Comparison of ENCODE assay signal across 10 cellular contexts in the genomic region with DNA sequence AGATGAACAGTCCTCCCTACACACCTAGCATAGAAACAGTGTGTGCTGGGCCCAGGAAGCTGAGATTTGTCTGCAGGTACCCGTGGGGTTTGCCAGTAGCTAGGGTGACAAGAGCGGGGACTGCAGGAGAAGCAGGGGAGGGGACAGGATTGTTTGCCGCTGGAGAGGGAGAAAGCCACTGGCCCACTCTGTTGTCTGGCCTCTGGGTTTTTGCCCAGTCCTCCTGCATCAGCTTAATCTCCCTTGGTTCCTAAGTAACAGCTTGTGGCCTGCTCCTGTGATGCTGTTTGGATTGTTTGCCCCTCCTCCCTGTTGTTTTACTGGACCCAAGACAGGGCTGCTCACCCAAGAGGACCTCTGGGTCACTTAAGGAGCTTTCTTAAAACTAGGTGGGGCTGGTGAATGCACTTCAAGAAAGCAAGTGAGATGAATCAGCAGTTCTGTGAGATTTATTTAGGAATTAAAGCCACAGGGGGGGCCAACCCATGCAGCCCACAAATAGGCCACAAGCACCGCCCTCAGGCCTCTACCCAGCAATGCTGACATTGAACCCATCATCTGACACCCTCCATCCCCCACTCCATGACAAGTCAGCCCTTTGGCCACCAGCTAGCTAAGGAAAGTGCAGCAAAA.
DNase-seq lines count a peak whose midpoint lies in the region; ATAC-seq and TF ChIP-seq lines count a peak whose summit lies in the region.
"Had no signal": no experiment of that assay in that cellular context is flagged by ENCODE, and none has a peak within 500 bp of the region (broad histone marks: within the 10 kb centered on the region; RNA-seq: fewer than 3 reads in every experiment).

No MANE protein-coding gene starts in this region.

- no peaks in the 10 kb centered on the region for H3K27me3 Mint-ChIP-seq in CD4-positive, alpha-beta memory T cell
- H3K27me3 Mint-ChIP-seq: activated naive CD8-positive, alpha-beta T cell treated with anti-CD3 and anti-CD28 coated beads, Interleukin-2, amount 10 ng/mL, durations not matched to agents 7 days and 5 days had no signal

- H3K4me3 ChIP-seq in SJSA1 (no peak overlapping the region), heart left ventricle (no peak overlapping the region), thyroid gland (replicated peaks in 1 of 3) (no peak overlapping the region), lower leg skin (ENCODE audit: low read depth, poor library complexity, severe bottlenecking) (no peak overlapping the region)
- no peak overlapping the region for H3K4me3 ChIP-seq in CD4-positive, alpha-beta memory T cell (ENCODE audit: low read length in 2 of 2)

- H3K27ac ChIP-seq in SJSA1: peak overlapping the region; percentile 73
- peak overlapping the region in 8 of 12 donors; percentile 11 to 68 (median 44) for H3K27ac ChIP-seq in heart left ventricle
- peak overlapping the region; percentile 1 to 46 (median 45) for H3K27ac ChIP-seq in thyroid gland
- no peak overlapping the region for H3K27ac ChIP-seq in CD4-positive, alpha-beta memory T cell (ENCODE audit: low read depth, low read length)
- H3K27ac ChIP-seq: HL-60 had no signal

- peaks cover 0 to 5% of the 10 kb centered on the region in 2 donors for H3K36me3 Mint-ChIP-seq in CD4-positive, alpha-beta memory T cell
- H3K36me3 Mint-ChIP-seq: activated naive CD8-positive, alpha-beta T cell treated with anti-CD3 and anti-CD28 coated beads, Interleukin-2, amount 10 ng/mL, durations not matched to agents 7 days and 5 days had no signal

- H3K27me3 ChIP-seq in SJSA1 (replicated peaks) (no peaks in the 10 kb centered on the region), heart left ventricle (no peaks in the 10 kb centered on the region), thyroid gland (no peaks in the 10 kb centered on the region)
- H3K27me3 ChIP-seq in CD4-positive, alpha-beta memory T cell (ENCODE audit: insufficient read depth, low read length): no peaks in the 10 kb centered on the region

- TF ChIP-seq CTCF in heart left ventricle (IDR thresholded peaks at IDR 0.05) (no peak), thyroid gland (IDR thresholded peaks at IDR 0.05) (no peak), lower leg skin (IDR thresholded peaks at IDR 0.05) (no peak)

- H3K36me3 ChIP-seq in SJSA1 (no peaks in the 10 kb centered on the region), heart left ventricle (no peaks in the 10 kb centered on the region), thyroid gland (no peaks in the 10 kb centered on the region)
- H3K36me3 ChIP-seq in CD4-positive, alpha-beta memory T cell (ENCODE audit: insufficient read depth, low read length): no peaks in the 10 kb centered on the region

- CTCF ChIA-PET in CD4-positive, alpha-beta memory T cell (lab: Charles Lee; ENCODE audit: partially characterized antibody): no interaction called here

- H3K9me3 ChIP-seq in SJSA1 (replicated peaks) (no peaks in the 10 kb centered on the region), heart left ventricle (no peaks in the 10 kb centered on the region), thyroid gland (no peaks in the 10 kb centered on the region)
- H3K9me3 ChIP-seq in CD4-positive, alpha-beta memory T cell (ENCODE audit: control insufficient read depth in 1 of 2, low read length in 2 of 2): no peaks in the 10 kb centered on the region

- H3K4me1 ChIP-seq in SJSA1 (replicated peaks): peaks cover 46% of the 10 kb centered on the region
- H3K4me1 ChIP-seq in heart left ventricle: peaks cover 0 to 20% (median 6%) of the 10 kb centered on the region in 12 donors
- H3K4me1 ChIP-seq in thyroid gland: peaks cover 18 to 30% of the 10 kb centered on the region in 2 donors
- no peaks in the 10 kb centered on the region for H3K4me1 ChIP-seq in CD4-positive, alpha-beta memory T cell (ENCODE audit: insufficient read depth, low read length)

- H3K4me1 Mint-ChIP-seq in CD4-positive, alpha-beta memory T cell: no peaks in the 10 kb centered on the region

- no peak overlapping the region for H3K4me3 Mint-ChIP-seq in CD4-positive, alpha-beta memory T cell
- H3K4me3 Mint-ChIP-seq: activated naive CD8-positive, alpha-beta T cell treated with anti-CD3 and anti-CD28 coated beads, Interleukin-2, amount 10 ng/mL, durations not matched to agents 7 days and 5 days had no signal

- H3K27ac Mint-ChIP-seq in CD4-positive, alpha-beta memory T cell: peak overlapping the region in 1 of 7 donors; percentile 51
- H3K27ac Mint-ChIP-seq: activated naive CD8-positive, alpha-beta T cell treated with anti-CD3 and anti-CD28 coated beads, Interleukin-2, amount 10 ng/mL, durations not matched to agents 7 days and 5 days had no signal

- intact Hi-C loops in heart left ventricle (cut with DNase I) (loop anchor here in 5 of 10 donors (5.0 to 10.0 kb wide), 6 partner anchors 143 to 1385 kb away; a partner anchor contains a TSS), thyroid gland (cut with DNase I) (loop anchor here (10.0 kb wide), 1 partner anchor 385 kb away; no protein-coding TSS in a partner anchor), posterior vena cava (cut with DNase I) (no loop called here), lower leg skin (cut with DNase I; ENCODE audit: low total_unique reads) (loop anchor here (10.0 kb wide), 1 partner anchor 395 kb away; no protein-coding TSS in a partner anchor)
- intact Hi-C loops in CD4-positive, alpha-beta memory T cell (cut with micrococcal nuclease): loop anchor here (10.0 kb wide), 2 partner anchors 165 to 255 kb away; a partner anchor contains a TSS

- 52 to 64% (median 59%) methylated on average over 4 of the region's 4 CpGs for WGBS in heart left ventricle, 4 donors
- WGBS in thyroid gland, 2 donors: 62 to 74% methylated on average over 4 of the region's 4 CpGs
- 66 to 80% methylated on average over 4 of the region's 4 CpGs for WGBS in lower leg skin, 2 donors

- no peaks in the 10 kb centered on the region for H3K9me3 Mint-ChIP-seq in CD4-positive, alpha-beta memory T cell
- H3K9me3 Mint-ChIP-seq: activated naive CD8-positive, alpha-beta T cell treated with anti-CD3 and anti-CD28 coated beads, Interleukin-2, amount 10 ng/mL, durations not matched to agents 7 days and 5 days had no signal

- DNase-seq in NCI-H1694 treated with DMSO at 0.1 percent for 48 hours (lab: John Stamatoyannopoulos, UW) (peak; percentile 15), NCI-H1694 (lab: John Stamatoyannopoulos, UW) (no peak), SJSA1 (ENCODE audit: low read depth in 1 of 2, low spot score in 2 of 2) (peak; percentile 81 to 82), heart left ventricle (peak in 3 of 5 donors; percentile 19 to 53 (median 33)), thyroid gland (peak; percentile 46 to 50), posterior vena cava (ENCODE audit: low spot score) (no peak), lower leg skin (ENCODE audit: low spot score in 2 of 2) (no peak)
- no peak for DNase-seq in CD4-positive, alpha-beta memory T cell
- DNase-seq: activated naive CD8-positive, alpha-beta T cell treated with anti-CD3 and anti-CD28 coated beads, Interleukin-2, amount 10 ng/mL, durations not matched to agents 7 days and 5 days had no signal

- ATAC-seq in heart left ventricle: peak; percentile 48 to 76 (median 66)

- POLR2A ChIA-PET in CD4-positive, alpha-beta memory T cell (lab: Charles Lee; ENCODE audit: partially characterized antibody): no interaction called here

- TF ChIP-seq POLR2A in heart left ventricle (IDR thresholded peaks at IDR 0.05) (no peak), thyroid gland (IDR thresholded peaks at IDR 0.05) (no peak), lower leg skin (IDR thresholded peaks at IDR 0.05) (no peak)

Comparison
In these comparisons a context has a peak if more than half of its experiments do, and no peak if none do; other contexts are left out.
1. DNase-seq: peak in NCI-H1694 treated with DMSO at 0.1 percent for 48 hours (single experiment), SJSA1 (2 of 2), heart left ventricle (3 of 5) and thyroid gland (2 of 2); none in NCI-H1694 (single experiment), posterior vena cava (single experiment), lower leg skin (0 of 2) and CD4-positive, alpha-beta memory T cell (0 of 5).
2. intact Hi-C loops: an anchor here in thyroid gland (10.0 kb wide), lower leg skin (10.0 kb wide) and CD4-positive, alpha-beta memory T cell (10.0 kb wide); none called in posterior vena cava.